ENCODE assay signal across 1 cellular context in the genomic region with DNA sequence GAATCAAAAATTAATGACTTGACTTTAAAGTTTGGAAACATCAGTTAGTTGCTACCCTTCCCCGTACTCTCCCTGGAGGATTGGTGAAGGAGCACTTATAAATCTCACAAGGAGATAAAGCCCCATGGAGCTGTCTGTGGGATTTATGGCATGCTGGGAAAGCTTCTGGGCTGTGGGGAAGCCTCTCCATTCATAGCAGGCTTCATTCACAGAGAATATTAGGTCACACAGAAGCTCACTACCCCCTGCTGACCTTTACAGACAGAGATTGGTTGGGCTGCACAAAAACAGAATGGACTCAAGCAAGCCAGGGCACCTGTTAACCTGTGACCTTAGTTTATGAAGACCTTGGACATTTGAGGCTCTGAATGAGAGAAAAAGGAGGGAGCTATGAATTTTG.
TF ChIP-seq lines count a peak whose summit lies in the region.

No MANE protein-coding gene starts in this region.

TF ChIP-seq in HEK293, 187 proteins besides CTCF, POLR2A, EP300 and RAD21 (continued from another document):
- TF ChIP-seq, protein P1, sequence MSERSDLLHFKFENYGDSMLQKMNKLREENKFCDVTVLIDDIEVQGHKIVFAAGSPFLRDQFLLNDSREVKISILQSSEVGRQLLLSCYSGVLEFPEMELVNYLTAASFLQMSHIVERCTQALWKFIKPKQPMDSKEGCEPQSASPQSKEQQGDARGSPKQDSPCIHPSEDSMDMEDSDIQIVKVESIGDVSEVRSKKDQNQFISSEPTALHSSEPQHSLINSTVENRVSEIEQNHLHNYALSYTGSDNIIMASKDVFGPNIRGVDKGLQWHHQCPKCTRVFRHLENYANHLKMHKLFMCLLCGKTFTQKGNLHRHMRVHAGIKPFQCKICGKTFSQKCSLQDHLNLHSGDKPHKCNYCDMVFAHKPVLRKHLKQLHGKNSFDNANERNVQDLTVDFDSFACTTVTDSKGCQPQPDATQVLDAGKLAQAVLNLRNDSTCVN (tag by site-specific recombination; optimal IDR thresholded peaks at IDR 0.05) = no peak
- TF ChIP-seq ZIC2 (tag by site-specific recombination; IDR thresholded peaks at IDR 0.05) (peak; percentile 96), ZNF600 (tag by site-specific recombination; IDR thresholded peaks at IDR 0.05) (no peak), ZNF777 (tag by site-specific recombination; IDR thresholded peaks at IDR 0.05; ENCODE audit: borderline replicate concordance) (no peak), ZNF548 (tag by site-specific recombination; IDR thresholded peaks at IDR 0.05) (no peak), ZNF16 (tag by site-specific recombination; IDR thresholded peaks at IDR 0.05; ENCODE audit: low read depth) (no peak), ZNF174 (tag by site-specific recombination; IDR thresholded peaks at IDR 0.05) (no peak), ZNF544 (tag by site-specific recombination; IDR thresholded peaks at IDR 0.05) (no peak), ZNF658 (tag by site-specific recombination; IDR thresholded peaks at IDR 0.05) (no peak), ZNF549 (tag by site-specific recombination; IDR thresholded peaks at IDR 0.05) (no peak), ZNF561 (tag by site-specific recombination; IDR thresholded peaks at IDR 0.05; ENCODE audit: borderline replicate concordance) (peak; percentile 72), ZNF248 (tag by site-specific recombination; IDR thresholded peaks at IDR 0.05) (no peak), SP7 (tag by site-specific recombination; IDR thresholded peaks at IDR 0.05) (no peak)
- TF ChIP-seq, protein P2, sequence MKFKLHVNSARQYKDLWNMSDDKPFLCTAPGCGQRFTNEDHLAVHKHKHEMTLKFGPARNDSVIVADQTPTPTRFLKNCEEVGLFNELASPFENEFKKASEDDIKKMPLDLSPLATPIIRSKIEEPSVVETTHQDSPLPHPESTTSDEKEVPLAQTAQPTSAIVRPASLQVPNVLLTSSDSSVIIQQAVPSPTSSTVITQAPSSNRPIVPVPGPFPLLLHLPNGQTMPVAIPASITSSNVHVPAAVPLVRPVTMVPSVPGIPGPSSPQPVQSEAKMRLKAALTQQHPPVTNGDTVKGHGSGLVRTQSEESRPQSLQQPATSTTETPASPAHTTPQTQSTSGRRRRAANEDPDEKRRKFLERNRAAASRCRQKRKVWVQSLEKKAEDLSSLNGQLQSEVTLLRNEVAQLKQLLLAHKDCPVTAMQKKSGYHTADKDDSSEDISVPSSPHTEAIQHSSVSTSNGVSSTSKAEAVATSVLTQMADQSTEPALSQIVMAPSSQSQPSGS (tag by site-specific recombination; IDR thresholded peaks at IDR 0.05; ENCODE audit: low read depth) = 0 out of 2 replicates have a peak, but pooled peaks have one; percentile 2
- TF ChIP-seq, protein P3, sequence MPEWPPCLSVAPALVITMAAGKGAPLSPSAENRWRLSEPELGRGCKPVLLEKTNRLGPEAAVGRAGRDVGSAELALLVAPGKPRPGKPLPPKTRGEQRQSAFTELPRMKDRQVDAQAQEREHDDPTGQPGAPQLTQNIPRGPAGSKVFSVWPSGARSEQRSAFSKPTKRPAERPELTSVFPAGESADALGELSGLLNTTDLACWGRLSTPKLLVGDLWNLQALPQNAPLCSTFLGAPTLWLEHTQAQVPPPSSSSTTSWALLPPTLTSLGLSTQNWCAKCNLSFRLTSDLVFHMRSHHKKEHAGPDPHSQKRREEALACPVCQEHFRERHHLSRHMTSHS (tag by site-specific recombination; IDR thresholded peaks at IDR 0.05) = no peak
